In genomic region chr17:43545383-43545632, GRCh38 we compare ENCODE assay signal across 9 cellular contexts. TPM values are rescaled to one million over a fixed set of nuclear protein-coding genes. Genes with fewer than 3 reads are reported as not detected.
DNase-seq lines count a peak whose midpoint lies in the region; ATAC-seq lines count a peak whose summit lies in the region.
"Had no signal": no experiment of that assay in that cellular context is flagged by ENCODE, and none has a peak within 500 bp of the region (broad histone marks: within the 10 kb centered on the region; RNA-seq: fewer than 3 reads in every experiment).

No MANE protein-coding gene starts in this region.

- H3K36me3 ChIP-seq in endocrine pancreas (ENCODE audit: control insufficient read depth, insufficient read depth, low read length): no peaks in the 10 kb centered on the region
- H3K36me3 ChIP-seq: adrenal gland had no signal

- peak; percentile 4 for ATAC-seq in activated CD4-positive, alpha-beta T cell treated with anti-CD3 and anti-CD28 coated beads for 36 hours
- ATAC-seq in natural killer cell treated with Interleukin-12 subunit alpha and Interleukin-12 subunit beta and Interleukin-15 and Interleukin-18, amount 100 ng/mL, for 72 hours: peak in 1 of 2 donors; percentile 48
- no peak for ATAC-seq in GM21576 (IDR thresholded peaks at IDR 0.05; ENCODE audit: unreplicated experiment)
- no peak for ATAC-seq in HG02571 (IDR thresholded peaks at IDR 0.05; ENCODE audit: unreplicated experiment)

- no peak overlapping the region for H3K4me3 ChIP-seq in endocrine pancreas (ENCODE audit: control insufficient read depth, insufficient read depth, low read length)

- no peaks in the 10 kb centered on the region for H3K27me3 ChIP-seq in endocrine pancreas (ENCODE audit: control insufficient read depth, insufficient read depth, low read length)
- H3K27me3 ChIP-seq: adrenal gland had no signal

- peak overlapping the region; percentile 75 for H3K4me3 Mint-ChIP-seq in activated CD4-positive, alpha-beta T cell treated with anti-CD3 and anti-CD28 coated beads for 36 hours
- peak overlapping the region; percentile 86 for H3K4me3 Mint-ChIP-seq in natural killer cell treated with Interleukin-12 subunit alpha and Interleukin-12 subunit beta and Interleukin-15 and Interleukin-18, amount 100 ng/mL, for 72 hours

- DNase-seq in activated CD4-positive, alpha-beta T cell treated with anti-CD3 and anti-CD28 coated beads for 36 hours: peak; percentile 47
- DNase-seq in activated CD4-positive, alpha-beta T cell treated with anti-CD3 and anti-CD28 coated beads for 1 hour: no peak
- DNase-seq in T-helper 1 cell (peak in 3 of 5 donors; percentile 8 to 29 (median 14)), COLO668 (lab: John Stamatoyannopoulos, UW; ENCODE audit: unreplicated experiment) (no peak)
- DNase-seq in natural killer cell treated with Interleukin-12 subunit alpha and Interleukin-12 subunit beta and Interleukin-15 and Interleukin-18, amount 100 ng/mL, for 72 hours (ENCODE audit: low spot score): no peak

- no peaks in the 10 kb centered on the region for H3K36me3 Mint-ChIP-seq in activated CD4-positive, alpha-beta T cell treated with anti-CD3 and anti-CD28 coated beads for 36 hours (ENCODE audit: low read depth)
- H3K36me3 Mint-ChIP-seq in natural killer cell treated with Interleukin-12 subunit alpha and Interleukin-12 subunit beta and Interleukin-15 and Interleukin-18, amount 100 ng/mL, for 72 hours: no peaks in the 10 kb centered on the region

- H3K9ac ChIP-seq in endocrine pancreas (ENCODE audit: control insufficient read depth, insufficient read depth, low read length): peak overlapping the region; percentile 68

- peaks cover 45% of the 10 kb centered on the region for H3K27me3 Mint-ChIP-seq in activated CD4-positive, alpha-beta T cell treated with anti-CD3 and anti-CD28 coated beads for 36 hours
- H3K27me3 Mint-ChIP-seq in natural killer cell treated with Interleukin-12 subunit alpha and Interleukin-12 subunit beta and Interleukin-15 and Interleukin-18, amount 100 ng/mL, for 72 hours: peaks cover 42 to 43% of the 10 kb centered on the region in 2 donors

- peaks cover 4% of the 10 kb centered on the region for H3K4me1 ChIP-seq in endocrine pancreas (ENCODE audit: control insufficient read depth, insufficient read depth, low read length)

- H3K9me3 ChIP-seq in endocrine pancreas (ENCODE audit: control insufficient read depth, low read length): no peaks in the 10 kb centered on the region
- H3K9me3 ChIP-seq: adrenal gland had no signal

- POLR2A ChIA-PET in activated CD4-positive, alpha-beta T cell treated with anti-CD3 and anti-CD28 coated beads for 36 hours (lab: Charles Lee): interaction anchor here (0.6 to 0.7 kb wide), 2 partner anchors 65 to 147 kb away, joined by 3 to 6 read pairs; no protein-coding TSS in a partner anchor

- intact Hi-C loops in activated CD4-positive, alpha-beta T cell treated with anti-CD3 and anti-CD28 coated beads for 36 hours (cut with DNase I, micrococcal nuclease): no loop called here

- H3K27ac Mint-ChIP-seq in activated CD4-positive, alpha-beta T cell treated with anti-CD3 and anti-CD28 coated beads for 36 hours: no peak overlapping the region
- no peak overlapping the region for H3K27ac Mint-ChIP-seq in natural killer cell treated with Interleukin-12 subunit alpha and Interleukin-12 subunit beta and Interleukin-15 and Interleukin-18, amount 100 ng/mL, for 72 hours

- H3K9me3 Mint-ChIP-seq in activated CD4-positive, alpha-beta T cell treated with anti-CD3 and anti-CD28 coated beads for 36 hours (ENCODE audit: low read depth): no peaks in the 10 kb centered on the region
- no peaks in the 10 kb centered on the region for H3K9me3 Mint-ChIP-seq in natural killer cell treated with Interleukin-12 subunit alpha and Interleukin-12 subunit beta and Interleukin-15 and Interleukin-18, amount 100 ng/mL, for 72 hours

- H3K4me1 Mint-ChIP-seq in activated CD4-positive, alpha-beta T cell treated with anti-CD3 and anti-CD28 coated beads for 36 hours: peaks cover 17% of the 10 kb centered on the region
- H3K4me1 Mint-ChIP-seq in natural killer cell treated with Interleukin-12 subunit alpha and Interleukin-12 subunit beta and Interleukin-15 and Interleukin-18, amount 100 ng/mL, for 72 hours (ENCODE audit: low read depth in 2 of 2): peaks cover 20 to 22% of the 10 kb centered on the region in 2 donors

- CTCF ChIA-PET in activated CD4-positive, alpha-beta T cell treated with anti-CD3 and anti-CD28 coated beads for 36 hours (lab: Charles Lee): interaction anchor here (0.7 kb wide), 1 partner anchor 61 kb away, joined by 3 read pairs; the partner anchor contains the start of gene DHX8

RNA-seq across cellular contexts. Expression of gene ETV4, which starts 0.8 kb away (rescaled TPM):
- 1 to 10 TPM; 2.9 to 3.3 TPM for total RNA-seq in activated CD4-positive, alpha-beta T cell treated with anti-CD3 and anti-CD28 coated beads for 36 hours
- 1 to 10 TPM; 1.4 to 2.1 TPM for total RNA-seq in natural killer cell treated with Interleukin-12 subunit alpha and Interleukin-12 subunit beta and Interleukin-15 and Interleukin-18, amount 100 ng/mL, for 72 hours

Comparison
In these comparisons a context has a peak if more than half of its experiments do, and no peak if none do; other contexts are left out.
1. DNase-seq: peak in activated CD4-positive, alpha-beta T cell treated with anti-CD3 and anti-CD28 coated beads for 36 hours (single experiment) and T-helper 1 cell (3 of 5); none in activated CD4-positive, alpha-beta T cell treated with anti-CD3 and anti-CD28 coated beads for 1 hour (single experiment), natural killer cell treated with Interleukin-12 subunit alpha and Interleukin-12 subunit beta and Interleukin-15 and Interleukin-18, amount 100 ng/mL, for 72 hours (single experiment) and COLO668 (single experiment).